In genomic region chr12:7751394-7751793, GRCh38 we compare ENCODE assay signal across 23 cellular contexts. TPM values are rescaled to one million over a fixed set of nuclear protein-coding genes. Genes with fewer than 3 reads are reported as not detected.
"Had no signal": no experiment of that assay in that cellular context is flagged by ENCODE, and none has a peak within 500 bp of the region (broad histone marks: within the 10 kb centered on the region; RNA-seq: fewer than 3 reads in every experiment).

No MANE protein-coding gene starts in this region.

- H3K4me3 ChIP-seq: ascending aorta, gastrocnemius medialis, neural progenitor cell, ovary, right lobe of liver, smooth muscle cell, thoracic aorta, upper lobe of left lung had no signal

- H3K4me1 Mint-ChIP-seq: neural progenitor cell had no signal

- H3K27me3 ChIP-seq: ascending aorta, gastrocnemius medialis, neural progenitor cell, ovary, right lobe of liver, upper lobe of left lung had no signal

- H3K27me3 Mint-ChIP-seq: activated CD4-positive, alpha-beta memory T cell treated with anti-CD3 and anti-CD28 coated beads, Interleukin-2, amount 10 ng/mL, durations not matched to agents 7 days and 5 days; T-cell had no signal

- H3K27ac Mint-ChIP-seq: activated CD4-positive, alpha-beta memory T cell treated with anti-CD3 and anti-CD28 coated beads, Interleukin-2, amount 10 ng/mL, durations not matched to agents 7 days and 5 days; activated naive CD4-positive, alpha-beta T cell treated with anti-CD3 and anti-CD28 coated beads, Interleukin-2, amount 10 ng/mL, durations not matched to agents 7 days and 5 days; neural progenitor cell; T-cell had no signal

- H3K9me3 Mint-ChIP-seq: activated CD4-positive, alpha-beta memory T cell treated with anti-CD3 and anti-CD28 coated beads, Interleukin-2, amount 10 ng/mL, durations not matched to agents 7 days and 5 days; activated naive CD4-positive, alpha-beta T cell treated with anti-CD3 and anti-CD28 coated beads, Interleukin-2, amount 10 ng/mL, durations not matched to agents 7 days and 5 days; T-cell had no signal

- H3K36me3 ChIP-seq: ascending aorta, gastrocnemius medialis, neural progenitor cell, ovary, right lobe of liver, thoracic aorta, upper lobe of left lung had no signal

- H3K4me1 ChIP-seq: ascending aorta, gastrocnemius medialis, neural progenitor cell, right lobe of liver, upper lobe of left lung had no signal

- H3K27ac ChIP-seq: ascending aorta, gastrocnemius medialis, neural progenitor cell, ovary, right lobe of liver, thoracic aorta, upper lobe of left lung had no signal

- H3K4me3 Mint-ChIP-seq: activated CD4-positive, alpha-beta memory T cell treated with anti-CD3 and anti-CD28 coated beads, Interleukin-2, amount 10 ng/mL, durations not matched to agents 7 days and 5 days; activated naive CD4-positive, alpha-beta T cell treated with anti-CD3 and anti-CD28 coated beads, Interleukin-2, amount 10 ng/mL, durations not matched to agents 7 days and 5 days; neural progenitor cell; T-cell had no signal

- H3K9me3 ChIP-seq: ascending aorta, gastrocnemius medialis, ovary, right lobe of liver, thoracic aorta, upper lobe of left lung had no signal

- ATAC-seq: esophagus mucosa, gastrocnemius medialis, left ventricle myocardium superior, right lobe of liver, T-cell had no signal

- DNase-seq: activated CD4-positive, alpha-beta memory T cell treated with anti-CD3 and anti-CD28 coated beads, Interleukin-2, amount 10 ng/mL, durations not matched to agents 7 days and 5 days; activated CD4-positive, alpha-beta T cell treated with anti-CD3 and anti-CD28 coated beads for 48 hours; activated CD4-positive, CD25-positive, alpha-beta regulatory T cell; activated CD8-positive, alpha-beta memory T cell treated with anti-CD3 and anti-CD28 coated beads, Interleukin-2, amount 50 U/mL, for 4 hours; activated effector memory CD4-positive, alpha-beta T cell treated with Interleukin-2 at 50 U/mL for 16 hours; activated naive CD4-positive, alpha-beta T cell treated with anti-CD3 and anti-CD28 coated beads, Interleukin-2, amount 10 ng/mL, durations not matched to agents 7 days and 5 days; activated T-cell treated with anti-CD3 and anti-CD28 coated beads, Interleukin-2, amount 50 U/mL, for 48 hours; cerebellar nuclear complex; effector CD4-positive, alpha-beta T cell; gastrocnemius medialis; head of caudate nucleus; left ventricle myocardium superior; ovary; stimulated activated CD4-positive, alpha-beta T cell treated with anti-CD3 and anti-CD28 coated beads, Interleukin-4, amount 100 ng/mL, for 1 hour; T-cell had no signal

- H3K36me3 Mint-ChIP-seq: activated naive CD4-positive, alpha-beta T cell treated with anti-CD3 and anti-CD28 coated beads, Interleukin-2, amount 10 ng/mL, durations not matched to agents 7 days and 5 days; neural progenitor cell; T-cell had no signal

RNA-seq across cellular contexts. Expression of gene CLEC4C, which starts 4.2 kb away (rescaled TPM):
- total RNA-seq: activated CD4-positive, alpha-beta memory T cell treated with anti-CD3 and anti-CD28 coated beads, Interleukin-2, amount 10 ng/mL, durations not matched to agents 7 days and 5 days; ascending aorta; esophagus mucosa; gastrocnemius medialis; left ventricle myocardium superior; myocyte; ovary; right lobe of liver; smooth muscle cell; T-cell; thoracic aorta; upper lobe of left lung had no signal
- polyA plus RNA-seq: smooth muscle cell had no signal

RNA-seq across cellular contexts. Expression of gene NANOGNB, which starts 13.6 kb away (rescaled TPM):
- total RNA-seq: activated CD4-positive, alpha-beta memory T cell treated with anti-CD3 and anti-CD28 coated beads, Interleukin-2, amount 10 ng/mL, durations not matched to agents 7 days and 5 days; ascending aorta; esophagus mucosa; gastrocnemius medialis; left ventricle myocardium superior; myocyte; ovary; right lobe of liver; smooth muscle cell; T-cell; thoracic aorta; upper lobe of left lung had no signal
- polyA plus RNA-seq: ovary, smooth muscle cell had no signal

RNA-seq across cellular contexts. Expression of gene NANOG, which starts 37.8 kb away (rescaled TPM):
- total RNA-seq: activated CD4-positive, alpha-beta memory T cell treated with anti-CD3 and anti-CD28 coated beads, Interleukin-2, amount 10 ng/mL, durations not matched to agents 7 days and 5 days; ascending aorta; left ventricle myocardium superior; smooth muscle cell had no signal
- polyA plus RNA-seq: smooth muscle cell had no signal

RNA-seq across cellular contexts. Expression of gene DPPA3, which starts 40.2 kb away (rescaled TPM):
- total RNA-seq: activated CD4-positive, alpha-beta memory T cell treated with anti-CD3 and anti-CD28 coated beads, Interleukin-2, amount 10 ng/mL, durations not matched to agents 7 days and 5 days; ascending aorta; esophagus mucosa; gastrocnemius medialis; left ventricle myocardium superior; myocyte; ovary; right lobe of liver; smooth muscle cell; T-cell; thoracic aorta; upper lobe of left lung had no signal
- polyA plus RNA-seq: smooth muscle cell had no signal

RNA-seq across cellular contexts. Expression of gene GDF3, which starts 55.8 kb away (rescaled TPM):
- total RNA-seq: activated CD4-positive, alpha-beta memory T cell treated with anti-CD3 and anti-CD28 coated beads, Interleukin-2, amount 10 ng/mL, durations not matched to agents 7 days and 5 days; ascending aorta; esophagus mucosa; gastrocnemius medialis; left ventricle myocardium superior; myocyte; right lobe of liver; smooth muscle cell; T-cell; thoracic aorta had no signal
- polyA plus RNA-seq: smooth muscle cell had no signal
